In the genomic region with DNA sequence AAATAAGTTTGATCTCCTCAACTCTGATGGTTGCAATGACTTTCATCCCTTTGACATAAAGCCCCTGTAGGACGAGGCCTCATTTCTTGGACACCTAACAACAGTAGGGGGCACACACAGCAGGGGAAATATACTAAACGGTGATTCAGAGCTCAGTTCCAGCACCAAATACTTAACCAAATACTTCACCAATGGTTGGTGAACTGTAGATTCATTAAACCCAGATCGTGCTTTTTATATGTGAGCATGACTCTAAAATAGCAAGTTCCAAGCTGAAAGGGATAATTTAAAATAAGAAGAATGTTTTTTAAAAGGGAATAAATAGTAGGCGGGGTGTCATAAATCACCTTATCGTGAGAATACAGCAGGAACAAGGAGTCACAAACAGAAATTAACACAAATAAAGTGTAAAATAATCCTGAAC, we compare ENCODE assay signal across 23 cellular contexts. TPM values are rescaled to one million over a fixed set of nuclear protein-coding genes. Genes with fewer than 3 reads are reported as not detected.
A peak's percentile ranks its signal among the peaks of the same experiment; 100 is the strongest.
DNase-seq lines count a peak whose midpoint lies in the region; ATAC-seq, FAIRE-seq and TF ChIP-seq lines count a peak whose summit lies in the region.
"Had no signal": no experiment of that assay in that cellular context is flagged by ENCODE, and none has a peak within 500 bp of the region (broad histone marks: within the 10 kb centered on the region; RNA-seq: fewer than 3 reads in every experiment).

No MANE protein-coding gene starts in this region.

- FAIRE-seq in GM12892 (lab: Jason Lieb, UNC), result peak; percentile 17
- FAIRE-seq: colon, G401.6 had no signal

- no peak for DNase-seq in GM12892 (ENCODE audit: insufficient read length)
- DNase-seq in erythroblast (lab: John Stamatoyannopoulos, UW), result peak; percentile 15 to 29
- peak; percentile 92 for DNase-seq in renal cortical epithelial cell (ENCODE audit: low read depth)
- DNase-seq in G401 (ENCODE audit: low spot score), result no peak
- no peak for DNase-seq in AG08395 (ENCODE audit: low spot score)
- DNase-seq in NCI-H226, result no peak
- DNase-seq: activated CD4-positive, alpha-beta T cell treated with anti-CD3 and anti-CD28 coated beads for 36 hours; CD4-positive, alpha-beta T cell; H9; hippocampal formation; Kasumi-1; left ventricle myocardium superior; NCI-H187; NCI-H524 treated with DMSO at 0.1 percent for 48 hours; RPMI8226; stimulated activated naive B cell treated with anti-CD40 and anti-IgM and Interleukin-4, amounts not matched to agents 10 μg/mL and 1 μg/mL and 100 μg/mL, for 72 hours had no signal

- H3K9me3 ChIP-seq in OCI-LY1 (ENCODE audit: low read length), result no peaks in the 10 kb centered on the region

- H3K4me3 ChIP-seq in OCI-LY1 (ENCODE audit: low read depth, low read length, poor library complexity, severe bottlenecking), result no peak overlapping the region

- no peaks in the 10 kb centered on the region for H3F3A ChIP-seq in OCI-LY1 (ENCODE audit: insufficient read depth, low read length)

- no peak for TF ChIP-seq POLR2A in GM12892 (IDR thresholded peaks at IDR 0.05; ENCODE audit: low read depth, low read length)
- no peak for TF ChIP-seq POLR2A in erythroblast (IDR thresholded peaks at IDR 0.05; ENCODE audit: low read length)

- ATAC-seq in HG03175 (IDR thresholded peaks at IDR 0.05; ENCODE audit: unreplicated experiment), result no peak
- ATAC-seq: activated CD4-positive, alpha-beta T cell treated with anti-CD3 and anti-CD28 coated beads for 36 hours; left ventricle myocardium superior; sciatic nerve; stimulated activated naive B cell treated with anti-CD40 and anti-IgM and Interleukin-4, amounts not matched to agents 10 μg/mL and 1 μg/mL and 100 μg/mL, for 72 hours had no signal

- H3K4me1 ChIP-seq in OCI-LY1 (ENCODE audit: insufficient read depth, low read length, severe bottlenecking), result no peaks in the 10 kb centered on the region

- H3K9me2 ChIP-seq in OCI-LY1 (ENCODE audit: low read depth, low read length), result no peaks in the 10 kb centered on the region

- H2AFZ ChIP-seq in OCI-LY1 (ENCODE audit: low read length), result no peak overlapping the region

- H3K27me3 ChIP-seq in OCI-LY1 (ENCODE audit: insufficient read depth, low read length), result no peaks in the 10 kb centered on the region

- no peaks in the 10 kb centered on the region for H3K79me2 ChIP-seq in OCI-LY1 (ENCODE audit: insufficient read depth, low read length)

- H3K27ac ChIP-seq in OCI-LY1 (ENCODE audit: low read depth, low read length, poor library complexity, severe bottlenecking), result no peak overlapping the region

- in situ Hi-C loops in G401 (cut with HindIII; ENCODE audit: low sequenced_read_pairs), result no loop called here

- no peak overlapping the region for H3K9ac ChIP-seq in OCI-LY1 (ENCODE audit: low read length)

- no peaks in the 10 kb centered on the region for H4K20me1 ChIP-seq in OCI-LY1 (ENCODE audit: insufficient read depth, low read length)

- peak; percentile 45 for TF ChIP-seq CTCF in OCI-LY1 (IDR thresholded peaks at IDR 0.05; ENCODE audit: low read length)

- peaks cover 74% of the 10 kb centered on the region for H3K36me3 ChIP-seq in OCI-LY1 (ENCODE audit: insufficient read depth, low read length)

- H3K4me2 ChIP-seq in OCI-LY1 (ENCODE audit: low read length), result no peak overlapping the region

RNA-seq across cellular contexts. Expression of gene ATG2B, which starts 53.2 kb away (rescaled TPM):
- polyA plus RNA-seq in GM12892 (2012; ENCODE audit: missing spikeins), result 6.4 TPM
- total RNA-seq in renal cortical epithelial cell, result 9.7 and 27.2 TPM in 2 replicates
- total RNA-seq in G401 (2014; rRNA removed; shearing (Covaris generic)), result 5.5 and 6.8 TPM in 2 replicates

RNA-seq across cellular contexts. Expression of gene GSKIP, which starts 53.4 kb away (rescaled TPM):
- 24.0 TPM for polyA plus RNA-seq in GM12892 (2012; ENCODE audit: missing spikeins)
- 98.8 and 253 TPM in 2 replicates for total RNA-seq in renal cortical epithelial cell
- total RNA-seq in G401 (2014; rRNA removed; shearing (Covaris generic)), result 23.1 and 31.7 TPM in 2 replicates

RNA-seq across cellular contexts. Expression of gene BDKRB1, which starts 53.9 kb away (rescaled TPM):
- polyA plus RNA-seq in GM12892 (2012; ENCODE audit: missing spikeins), result not detected
- 0.10 TPM in 1 of 2 replicates, not detected in the other for total RNA-seq in renal cortical epithelial cell
- not detected in 2 replicates for total RNA-seq in G401 (2014; rRNA removed; shearing (Covaris generic))
- total RNA-seq: activated CD4-positive, alpha-beta T cell treated with anti-CD3 and anti-CD28 coated beads for 36 hours; CD4-positive, alpha-beta T cell; H9; left ventricle myocardium superior; T-helper 1 cell treated with Interleukin-12 subunit alpha and Interleukin-12 subunit beta and Interleukin-4 antibody, amounts not matched to agents 30 ng/mL and 1 ng/mL, for 36 hours had no signal
- polyA plus RNA-seq: neural cell had no signal

Comparison
In these comparisons a context has a peak if more than half of its experiments do, and no peak if none do; other contexts are left out.
1. DNase-seq: peak in erythroblast (2 of 2) and renal cortical epithelial cell (single experiment); none in GM12892 (single experiment), G401 (single experiment), AG08395 (single experiment) and NCI-H226 (single experiment).